In genomic region chrX:150919401-150919800, GRCh38 we compare ENCODE assay signal across 26 cellular contexts.
"Had no signal": no experiment of that assay in that cellular context is flagged by ENCODE, and none has a peak within 500 bp of the region (broad histone marks: within the 10 kb centered on the region; RNA-seq: fewer than 3 reads in every experiment).

No MANE protein-coding gene starts in this region.

- H3K9me3 Mint-ChIP-seq: activated CD4-positive, alpha-beta memory T cell treated with anti-CD3 and anti-CD28 coated beads for 36 hours; activated CD4-positive, alpha-beta T cell treated with anti-CD3 and anti-CD28 coated beads, Interleukin-2, amount 10 ng/mL, durations not matched to agents 7 days and 5 days; activated naive CD4-positive, alpha-beta T cell treated with anti-CD3 and anti-CD28 coated beads, Interleukin-2, amount 50 U/mL, for 72 hours; activated naive CD8-positive, alpha-beta T cell treated with anti-CD3 and anti-CD28 coated beads, Interleukin-2, amount 50 U/mL, for 24 hours; activated T-cell treated with anti-CD3 and anti-CD28 coated beads, Interleukin-2, amount 50 U/mL, for 4 hours; brain had no signal

- H3K36me3 ChIP-seq: SJSA1 had no signal

- DNase-seq: activated CD4-positive, alpha-beta memory T cell treated with anti-CD3 and anti-CD28 coated beads for 36 hours; activated CD4-positive, alpha-beta T cell treated with anti-CD3 and anti-CD28 coated beads, Interleukin-2, amount 10 ng/mL, durations not matched to agents 7 days and 5 days; activated CD4-positive, CD25-positive, alpha-beta regulatory T cell; activated CD8-positive, alpha-beta memory T cell treated with anti-CD3 and anti-CD28 coated beads for 24 hours; activated effector memory CD4-positive, alpha-beta T cell treated with anti-CD3 and anti-CD28 coated beads, Interleukin-2, amount 50 U/mL, for 16 hours; activated naive CD4-positive, alpha-beta T cell treated with Interleukin-2 at 50 U/mL for 16 hours; activated naive CD8-positive, alpha-beta T cell treated with anti-CD3 and anti-CD28 coated beads, Interleukin-2, amount 50 U/mL, for 24 hours; activated T-cell treated with anti-CD3 and anti-CD28 coated beads, Interleukin-2, amount 50 U/mL, for 4 hours; amniotic stem cell; Karpas-422; NCI-H1105 treated with DMSO at 0.1 percent for 48 hours; NCI-H1436 treated with DMSO at 0.1 percent for 48 hours; NCI-H187; NCI-H2081; NCI-H510A treated with DMSO at 0.1 percent for 48 hours; OCI-M1; RPMI8226; T-helper 17 cell; T-helper 9 cell had no signal

- H3K27me3 ChIP-seq: SJSA1 had no signal

- H3K4me3 Mint-ChIP-seq: activated CD4-positive, alpha-beta memory T cell treated with anti-CD3 and anti-CD28 coated beads for 36 hours; activated CD4-positive, alpha-beta T cell treated with anti-CD3 and anti-CD28 coated beads, Interleukin-2, amount 10 ng/mL, durations not matched to agents 7 days and 5 days; activated naive CD8-positive, alpha-beta T cell treated with anti-CD3 and anti-CD28 coated beads, Interleukin-2, amount 50 U/mL, for 24 hours; activated T-cell treated with anti-CD3 and anti-CD28 coated beads, Interleukin-2, amount 50 U/mL, for 4 hours; brain; T-helper 17 cell had no signal

- H3K36me3 Mint-ChIP-seq: activated CD4-positive, alpha-beta memory T cell treated with anti-CD3 and anti-CD28 coated beads for 36 hours; activated naive CD4-positive, alpha-beta T cell treated with anti-CD3 and anti-CD28 coated beads, Interleukin-2, amount 50 U/mL, for 72 hours; brain had no signal

- H3K4me1 Mint-ChIP-seq: activated CD4-positive, alpha-beta T cell treated with anti-CD3 and anti-CD28 coated beads, Interleukin-2, amount 10 ng/mL, durations not matched to agents 7 days and 5 days; activated naive CD8-positive, alpha-beta T cell treated with anti-CD3 and anti-CD28 coated beads, Interleukin-2, amount 50 U/mL, for 24 hours; brain; T-helper 17 cell had no signal

- H3K27me3 Mint-ChIP-seq: activated CD4-positive, alpha-beta memory T cell treated with anti-CD3 and anti-CD28 coated beads for 36 hours; activated CD4-positive, alpha-beta T cell treated with anti-CD3 and anti-CD28 coated beads, Interleukin-2, amount 10 ng/mL, durations not matched to agents 7 days and 5 days; activated naive CD8-positive, alpha-beta T cell treated with anti-CD3 and anti-CD28 coated beads, Interleukin-2, amount 50 U/mL, for 24 hours; T-helper 17 cell had no signal

- H3K27ac ChIP-seq: SJSA1, VCaP had no signal

- ATAC-seq: activated naive CD4-positive, alpha-beta T cell treated with anti-CD3 and anti-CD28 coated beads, Interleukin-2, amount 50 U/mL, for 72 hours; activated naive CD8-positive, alpha-beta T cell treated with anti-CD3 and anti-CD28 coated beads, Interleukin-2, amount 50 U/mL, for 24 hours; activated T-cell treated with anti-CD3 and anti-CD28 coated beads, Interleukin-2, amount 50 U/mL, for 4 hours; Panc1; Right ventricle myocardium inferior; SK-N-SH treated with all-trans-retinoic acid at 6 μM for 48 hours; T-helper 17 cell had no signal

- H3K27ac Mint-ChIP-seq: activated CD4-positive, alpha-beta memory T cell treated with anti-CD3 and anti-CD28 coated beads for 36 hours; activated CD4-positive, alpha-beta T cell treated with anti-CD3 and anti-CD28 coated beads, Interleukin-2, amount 10 ng/mL, durations not matched to agents 7 days and 5 days; activated naive CD4-positive, alpha-beta T cell treated with anti-CD3 and anti-CD28 coated beads, Interleukin-2, amount 50 U/mL, for 72 hours; activated naive CD8-positive, alpha-beta T cell treated with anti-CD3 and anti-CD28 coated beads, Interleukin-2, amount 50 U/mL, for 24 hours; brain; T-helper 17 cell had no signal

- H3K4me1 ChIP-seq: SJSA1 had no signal

- H3K9me3 ChIP-seq: SJSA1 had no signal

- H3K4me3 ChIP-seq: SJSA1 had no signal
